ENCODE assay signal across 20 cellular contexts in genomic region chr5:25458628-25459027, GRCh38.
DNase-seq lines count a peak whose midpoint lies in the region; ATAC-seq and TF ChIP-seq lines count a peak whose summit lies in the region.
"Had no signal": no experiment of that assay in that cellular context is flagged by ENCODE, and none has a peak within 500 bp of the region (broad histone marks: within the 10 kb centered on the region; RNA-seq: fewer than 3 reads in every experiment).

No MANE protein-coding gene starts in this region.

- H3K79me2 ChIP-seq in DND-41 (ENCODE audit: insufficient read depth, low read length) (no peaks in the 10 kb centered on the region), PC-3 (ENCODE audit: low read length) (no peaks in the 10 kb centered on the region)

- no TSS peak for BruUV-seq in PC-3 (replicated peaks; lab: Mats Ljungman, UMichigan)

- H3K4me1 ChIP-seq in DND-41 (ENCODE audit: insufficient read depth, low read length) (no peaks in the 10 kb centered on the region), PC-3 (ENCODE audit: insufficient read depth, low read length) (no peaks in the 10 kb centered on the region), upper lobe of right lung (no peaks in the 10 kb centered on the region), prostate gland (replicated peaks) (no peaks in the 10 kb centered on the region), right lobe of liver (no peaks in the 10 kb centered on the region)
- H3K4me1 ChIP-seq: neural progenitor cell, spleen had no signal

- H3K36me3 ChIP-seq in DND-41 (ENCODE audit: insufficient read depth, low read length) (no peaks in the 10 kb centered on the region), PC-3 (ENCODE audit: low read depth, low read length) (no peaks in the 10 kb centered on the region), upper lobe of right lung (no peaks in the 10 kb centered on the region), prostate gland (no peaks in the 10 kb centered on the region), right lobe of liver (no peaks in the 10 kb centered on the region)
- H3K36me3 ChIP-seq: neural progenitor cell, spleen had no signal

- H2AFZ ChIP-seq in DND-41 (ENCODE audit: low read depth, low read length) (no peak overlapping the region), PC-3 (ENCODE audit: low read length) (no peak overlapping the region)
- H2AFZ ChIP-seq: neural progenitor cell had no signal

- TF ChIP-seq POLR2A in prostate gland (IDR thresholded peaks at IDR 0.05) (no peak), right lobe of liver (IDR thresholded peaks at IDR 0.05) (no peak)

- no peaks in the 10 kb centered on the region for H3K9me2 ChIP-seq in PC-3 (replicated peaks; ENCODE audit: low read length)

- H3K9me3 ChIP-seq in DND-41 (ENCODE audit: insufficient read depth, low read length, severe bottlenecking): no peaks in the 10 kb centered on the region
- H3K9me3 ChIP-seq in PC-3 (ENCODE audit: low read length): no peaks in the 10 kb centered on the region
- no peaks in the 10 kb centered on the region for H3K9me3 ChIP-seq in upper lobe of right lung
- no peaks in the 10 kb centered on the region for H3K9me3 ChIP-seq in prostate gland
- no peaks in the 10 kb centered on the region for H3K9me3 ChIP-seq in right lobe of liver

- H4K20me1 ChIP-seq in DND-41 (ENCODE audit: insufficient read depth, low read length) (no peaks in the 10 kb centered on the region), PC-3 (ENCODE audit: low read length) (no peaks in the 10 kb centered on the region)

- DNase-seq in DND-41 (no peak), HPDE6-E6E7 (ENCODE audit: extremely low spot score) (peak; percentile 3), PC-3 (no peak), glomerular visceral epithelial cell (ENCODE audit: extremely low spot score) (peak; percentile 43), LoVo (ENCODE audit: low spot score) (no peak), upper lobe of right lung (no peak), prostate gland (ENCODE audit: low spot score) (no peak), right lobe of liver (no peak)
- DNase-seq: activated CD4-positive, alpha-beta T cell treated with anti-CD3 and anti-CD28 coated beads for 1 hour; AML-193; glutamatergic neuron; HFFc6; MM.1S; mucosa of descending colon; NCI-H187 treated with DMSO at 0.1 percent for 48 hours; NCI-H446 treated with DMSO at 0.1 percent for 48 hours; spleen; stimulated activated CD4-positive, alpha-beta T cell treated with anti-CD3 and anti-CD28 coated beads, Interleukin-4, amount 100 ng/mL, for 24 hours had no signal

- H3K4me3 ChIP-seq in DND-41 (ENCODE audit: low read depth in 1 of 2, low read length in 2 of 2) (no peak overlapping the region), PC-3 (ENCODE audit: low read length) (no peak overlapping the region), upper lobe of right lung (no peak overlapping the region), prostate gland (no peak overlapping the region), right lobe of liver (no peak overlapping the region)
- H3K4me3 ChIP-seq: mucosa of descending colon, neural progenitor cell, spleen had no signal

- POLR2A ChIA-PET in PC-3 (lab: Charles Lee; ENCODE audit: unreplicated experiment): no interaction called here

- 0 out of 3 replicates have a peak, but pooled peaks have one; percentile 22 for ATAC-seq in DND-41 (ENCODE audit: insufficient read depth, low read depth)
- 0 out of 2 replicates have a peak, but pooled peaks have one; percentile 29 for ATAC-seq in PC-3
- ATAC-seq in upper lobe of right lung: no peak
- ATAC-seq in right lobe of liver: no peak
- ATAC-seq: mucosa of descending colon, Right ventricle myocardium inferior had no signal

- TF ChIP-seq CTCF in DND-41 (IDR thresholded peaks at IDR 0.05; ENCODE audit: borderline replicate concordance, extremely low read depth, low read length, poor library complexity, severe bottlenecking): no peak
- TF ChIP-seq CTCF in PC-3 (conservative IDR thresholded peaks at IDR 0.05; ENCODE audit: low read depth, low read length): no peak
- no peak for TF ChIP-seq CTCF in upper lobe of right lung (IDR thresholded peaks at IDR 0.05)
- TF ChIP-seq CTCF in prostate gland (IDR thresholded peaks at IDR 0.05): no peak
- no peak for TF ChIP-seq CTCF in right lobe of liver (IDR thresholded peaks at IDR 0.05)

- H3K4me2 ChIP-seq in DND-41 (ENCODE audit: insufficient read depth, low read length) (no peak overlapping the region), PC-3 (ENCODE audit: low read length) (no peak overlapping the region)
- H3K4me2 ChIP-seq: neural progenitor cell had no signal

- intact Hi-C loops in PC-3 (cut with micrococcal nuclease): no loop called here
- intact Hi-C loops in upper lobe of right lung (cut with DNase I): no loop called here
- intact Hi-C loops in prostate gland (cut with DNase I): no loop called here
- intact Hi-C loops in right lobe of liver (cut with DNase I): no loop called here

- 95% methylated on average over 2 of the region's 2 CpGs for WGBS in prostate gland
- WGBS in right lobe of liver (ENCODE audit: insufficient coverage, low coverage, low lambda C conversion rate, missing lambda C conversion rate): 65% methylated on average over 2 of the region's 2 CpGs

- CTCF ChIA-PET in PC-3 (lab: Charles Lee): no interaction called here

- H3K27ac ChIP-seq in DND-41 (ENCODE audit: low read length) (no peak overlapping the region), PC-3 (ENCODE audit: low read length) (no peak overlapping the region), upper lobe of right lung (no peak overlapping the region), prostate gland (no peak overlapping the region), right lobe of liver (no peak overlapping the region)
- H3K27ac ChIP-seq: neural progenitor cell, spleen had no signal

- no peaks in the 10 kb centered on the region for H3K27me3 ChIP-seq in DND-41 (ENCODE audit: insufficient read depth, low read length, poor library complexity)
- no peaks in the 10 kb centered on the region for H3K27me3 ChIP-seq in PC-3 (ENCODE audit: low read length)
- H3K27me3 ChIP-seq in upper lobe of right lung: no peaks in the 10 kb centered on the region
- no peaks in the 10 kb centered on the region for H3K27me3 ChIP-seq in prostate gland (replicated peaks; ENCODE audit: insufficient read depth)
- no peaks in the 10 kb centered on the region for H3K27me3 ChIP-seq in right lobe of liver
- H3K27me3 ChIP-seq: neural progenitor cell, spleen had no signal

- no peaks in the 10 kb centered on the region for H3F3A ChIP-seq in PC-3 (ENCODE audit: low read length, unreplicated experiment)

- no peak overlapping the region for H3K9ac ChIP-seq in DND-41 (ENCODE audit: low read depth, low read length)
- no peak overlapping the region for H3K9ac ChIP-seq in PC-3 (ENCODE audit: low read length)
- H3K9ac ChIP-seq: neural progenitor cell had no signal

Comparison
In these comparisons a context has a peak if more than half of its experiments do, and no peak if none do; other contexts are left out.
1. ATAC-seq: peak in DND-41 (single experiment) and PC-3 (single experiment); none in upper lobe of right lung (single experiment) and right lobe of liver (0 of 4).
2. DNase-seq: peak in HPDE6-E6E7 (single experiment) and glomerular visceral epithelial cell (single experiment); none in DND-41 (single experiment), PC-3 (single experiment), LoVo (single experiment), upper lobe of right lung (single experiment), prostate gland (single experiment) and right lobe of liver (0 of 3).